20 cellular contexts compared by ENCODE assay signal in the genomic region with DNA sequence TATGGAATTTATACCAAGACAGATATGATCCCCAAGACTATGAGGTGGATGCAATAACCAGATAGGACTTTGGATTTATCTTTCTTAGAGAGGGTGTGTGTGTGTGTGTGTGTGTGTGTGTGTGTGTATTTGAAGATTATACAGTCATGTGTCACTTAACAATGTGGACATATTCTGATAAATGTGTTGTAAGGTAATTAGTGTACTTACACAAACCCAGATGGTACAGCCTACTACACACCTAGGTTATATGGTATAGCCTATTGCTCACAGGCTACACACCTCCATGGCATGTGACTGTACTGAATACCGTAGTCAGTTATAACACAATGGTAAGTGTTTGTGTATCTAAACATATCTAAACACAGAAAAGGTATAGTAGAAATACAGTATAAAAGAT. TPM values are rescaled to one million over a fixed set of nuclear protein-coding genes. Genes with fewer than 3 reads are reported as not detected.
DNase-seq lines count a peak whose midpoint lies in the region; ATAC-seq, FAIRE-seq and TF ChIP-seq lines count a peak whose summit lies in the region.
"Had no signal": no experiment of that assay in that cellular context is flagged by ENCODE, and none has a peak within 500 bp of the region (broad histone marks: within the 10 kb centered on the region; RNA-seq: fewer than 3 reads in every experiment).

No MANE protein-coding gene starts in this region.

- 56 to 79% (median 63%) methylated on average over 1 of the region's 1 CpG for WGBS in small intestine, 3 donors

- intact Hi-C loops in left colon (cut with DNase I, micrococcal nuclease): no loop called here

- no peaks in the 10 kb centered on the region for H3K27me3 ChIP-seq in small intestine (ENCODE audit: control insufficient read depth in 2 of 2, insufficient read depth in 2 of 2, low read length in 2 of 2)
- H3K27me3 ChIP-seq: BLaER1 had no signal

- FAIRE-seq in HTR-8/SVneo (lab: Jason Lieb, UNC) (peak; percentile 83), small intestine (lab: Jason Lieb, UNC) (no peak)
- FAIRE-seq: G401.6, GM12892, GM19239, H1 had no signal

- ATAC-seq in left colon: peak; percentile 99
- ATAC-seq: CD8-positive, alpha-beta T cell had no signal

- DNase-seq in HTR-8/SVneo (ENCODE audit: insufficient read length, low spot score) (no peak), left colon (peak; percentile 23 to 25), small intestine (peak; percentile 28), foreskin fibroblast (no peak), HPDE6-E6E7 (ENCODE audit: extremely low spot score) (no peak)
- DNase-seq in stimulated activated CD4-positive, alpha-beta T cell treated with anti-CD3 and anti-CD28 coated beads, Interleukin-4, amount 100 ng/mL, for 24 hours: no peak
- DNase-seq: Caco-2; CD4-positive, CD25-positive, alpha-beta regulatory T cell; CD8-positive, alpha-beta T cell; DMS153; DND-41; GM23248; H7; HCEC 1CT had no signal

- no peaks in the 10 kb centered on the region for H3K4me1 ChIP-seq in small intestine (ENCODE audit: control insufficient read depth in 2 of 2, insufficient read depth in 1 of 2, low read depth in 1 of 2, low read length in 1 of 2)
- H3K4me1 ChIP-seq: Caco-2 had no signal

- TF ChIP-seq CTCF in foreskin fibroblast (IDR thresholded peaks at IDR 0.05; ENCODE audit: low read depth, low read length): no peak

- no peak overlapping the region for H3K27ac ChIP-seq in small intestine (ENCODE audit: low read depth in 1 of 2, low read length in 1 of 2)
- H3K27ac ChIP-seq: BLaER1, C4-2B, GM23248 had no signal

- H3K36me3 ChIP-seq in small intestine (ENCODE audit: control insufficient read depth in 2 of 2, insufficient read depth in 2 of 2, low read length in 2 of 2): no peaks in the 10 kb centered on the region
- H3K36me3 ChIP-seq: BLaER1 had no signal

- H3K4me3 ChIP-seq in small intestine (ENCODE audit: low read depth in 1 of 2, low read length in 2 of 2) (no peak overlapping the region), foreskin fibroblast (ENCODE audit: low read depth in 1 of 2, low read length in 2 of 2) (no peak overlapping the region)
- H3K4me3 ChIP-seq: BLaER1, GM23248 had no signal

- H3K9me3 ChIP-seq in small intestine (ENCODE audit: control insufficient read depth, low read depth): no peaks in the 10 kb centered on the region
- H3K9me3 ChIP-seq: BLaER1, Caco-2 had no signal

RNA-seq across cellular contexts. Expression of a gene that starts 24.5 kb away (rescaled TPM):
- 10 to 100 TPM; 19.8 to 21.8 TPM for total RNA-seq in left colon
- 1 to 10 TPM; 5.4 to 8.3 (median 7.4) TPM for polyA plus RNA-seq in small intestine

Comparison
In these comparisons a context has a peak if more than half of its experiments do, and no peak if none do; other contexts are left out.
1. DNase-seq: peak in left colon (2 of 2) and small intestine (single experiment); none in HTR-8/SVneo (single experiment), foreskin fibroblast (0 of 2), HPDE6-E6E7 (single experiment) and stimulated activated CD4-positive, alpha-beta T cell treated with anti-CD3 and anti-CD28 coated beads, Interleukin-4, amount 100 ng/mL, for 24 hours (single experiment).